In genomic region chr2:73594241-73594640, GRCh38 we compare ENCODE assay signal across 26 cellular contexts. TPM values are rescaled to one million over a fixed set of nuclear protein-coding genes. Genes with fewer than 3 reads are reported as not detected.
"Had no signal": no experiment of that assay in that cellular context is flagged by ENCODE, and none has a peak within 500 bp of the region (broad histone marks: within the 10 kb centered on the region; RNA-seq: fewer than 3 reads in every experiment).

No MANE protein-coding gene starts in this region.

- H3K27ac Mint-ChIP-seq: activated naive CD4-positive, alpha-beta T cell treated with anti-CD3 and anti-CD28 coated beads, Interleukin-2, amount 50 U/mL, for 72 hours; activated T-cell treated with anti-CD3 and anti-CD28 coated beads, Interleukin-2, amount 50 U/mL, for 24 hours; activated T-helper 17 cell treated with anti-CD3 and anti-CD28 coated beads, Interleukin-2, amount 50 U/mL, for 72 hours; dendritic cell treated with granulocyte-macrophage colony-stimulating factor and Interleukin-4, amounts not matched to agents 40 ng/mL and 50 ng/mL, for 4 days had no signal

- H3K4me3 ChIP-seq: adrenal gland, ascending aorta, left lung, lung, sigmoid colon, upper lobe of left lung had no signal

- H3K4me3 Mint-ChIP-seq: activated T-cell treated with anti-CD3 and anti-CD28 coated beads, Interleukin-2, amount 50 U/mL, for 24 hours; activated T-helper 17 cell treated with anti-CD3 and anti-CD28 coated beads, Interleukin-2, amount 50 U/mL, for 72 hours; dendritic cell treated with granulocyte-macrophage colony-stimulating factor and Interleukin-4, amounts not matched to agents 40 ng/mL and 50 ng/mL, for 4 days had no signal

- ATAC-seq: activated naive CD4-positive, alpha-beta T cell treated with anti-CD3 and anti-CD28 coated beads, Interleukin-2, amount 50 U/mL, for 72 hours; activated T-helper 17 cell treated with anti-CD3 and anti-CD28 coated beads, Interleukin-2, amount 50 U/mL, for 72 hours; left lung; stimulated activated naive CD8-positive, alpha-beta T cell treated with anti-CD3 and anti-CD28 coated beads, Interleukin-15, Interleukin-2, amounts not matched to agents 100 U/mL and 50 U/mL, for 24 hours had no signal

- H3K36me3 ChIP-seq: adrenal gland, left lung, upper lobe of left lung, WERI-Rb-1 had no signal

- DNase-seq: activated CD4-positive, alpha-beta T cell treated with anti-CD3 and anti-CD28 coated beads, Interleukin-2, amount 50 U/mL, for 1 hour; activated CD4-positive, CD25-positive, alpha-beta regulatory T cell treated with anti-CD3 and anti-CD28 coated beads, Interleukin-2, amount 50 U/mL, for 72 hours; activated T-cell treated with anti-CD3 and anti-CD28 coated beads, Interleukin-2, amount 50 U/mL, for 24 hours; adrenal gland; cerebellar nuclear complex; effector CD4-positive, alpha-beta T cell; foreskin fibroblast; kidney glomerular epithelial cell; left lung; naive B cell; nucleus accumbens; sigmoid colon; stimulated activated CD4-positive, alpha-beta T cell treated with anti-CD3 and anti-CD28 coated beads, Interleukin-4, amount 100 ng/mL, for 24 hours; stimulated activated naive CD8-positive, alpha-beta T cell treated with anti-CD3 and anti-CD28 coated beads, Interleukin-15, Interleukin-2, amounts not matched to agents 100 U/mL and 50 U/mL, for 24 hours; T-helper 2 cell; upper lobe of left lung; WERI-Rb-1 had no signal

- H3K9me3 ChIP-seq: adrenal gland, ascending aorta, left lung, sigmoid colon, upper lobe of left lung had no signal

- H3K4me1 Mint-ChIP-seq: activated T-helper 17 cell treated with anti-CD3 and anti-CD28 coated beads, Interleukin-2, amount 50 U/mL, for 72 hours had no signal

- H3K27me3 Mint-ChIP-seq: activated T-cell treated with anti-CD3 and anti-CD28 coated beads, Interleukin-2, amount 50 U/mL, for 24 hours; activated T-helper 17 cell treated with anti-CD3 and anti-CD28 coated beads, Interleukin-2, amount 50 U/mL, for 72 hours; dendritic cell treated with granulocyte-macrophage colony-stimulating factor and Interleukin-4, amounts not matched to agents 40 ng/mL and 50 ng/mL, for 4 days; naive B cell had no signal

- H3K27me3 ChIP-seq: adrenal gland, ascending aorta, left lung, sigmoid colon, upper lobe of left lung had no signal

- H3K9me3 Mint-ChIP-seq: activated naive CD4-positive, alpha-beta T cell treated with anti-CD3 and anti-CD28 coated beads, Interleukin-2, amount 50 U/mL, for 72 hours; activated T-cell treated with anti-CD3 and anti-CD28 coated beads, Interleukin-2, amount 50 U/mL, for 24 hours; activated T-helper 17 cell treated with anti-CD3 and anti-CD28 coated beads, Interleukin-2, amount 50 U/mL, for 72 hours; dendritic cell treated with granulocyte-macrophage colony-stimulating factor and Interleukin-4, amounts not matched to agents 40 ng/mL and 50 ng/mL, for 4 days had no signal

- H3K4me1 ChIP-seq: adrenal gland, ascending aorta, left lung, sigmoid colon, upper lobe of left lung had no signal

RNA-seq across cellular contexts. Expression of gene NAT8, which starts 48.0 kb away (rescaled TPM):
- total RNA-seq: activated naive CD4-positive, alpha-beta T cell treated with anti-CD3 and anti-CD28 coated beads, Interleukin-2, amount 50 U/mL, for 72 hours; activated T-helper 17 cell treated with anti-CD3 and anti-CD28 coated beads, Interleukin-2, amount 50 U/mL, for 72 hours; ascending aorta; epithelial cell of proximal tubule; fibroblast of lung; left lung; lung; mesenteric fat pad; sigmoid colon; subcutaneous adipose tissue; upper lobe of left lung had no signal
